ENCODE assay signal across 9 cellular contexts in the genomic region with DNA sequence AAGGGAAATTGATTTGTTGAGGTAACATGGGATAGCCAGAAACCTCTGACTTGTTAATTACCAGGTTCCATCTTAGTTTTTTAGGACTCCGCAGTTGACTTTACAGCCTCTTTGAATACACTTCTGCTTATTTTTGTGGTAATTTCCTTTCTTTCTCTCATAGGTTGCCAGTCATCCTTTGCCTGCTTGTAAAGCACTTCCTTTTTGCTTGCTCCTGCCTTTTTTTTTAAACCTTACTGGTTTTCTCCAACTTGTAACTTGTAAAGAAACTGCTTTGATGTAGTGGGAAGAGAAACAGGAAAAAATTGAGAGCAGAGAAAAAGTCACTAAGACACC. TPM values are rescaled to one million over a fixed set of nuclear protein-coding genes. Genes with fewer than 3 reads are reported as not detected.
DNase-seq lines count a peak whose midpoint lies in the region; ATAC-seq and TF ChIP-seq lines count a peak whose summit lies in the region.
"Had no signal": no experiment of that assay in that cellular context is flagged by ENCODE, and none has a peak within 500 bp of the region (broad histone marks: within the 10 kb centered on the region; RNA-seq: fewer than 3 reads in every experiment).

No MANE protein-coding gene starts in this region.

- H3K36me3 ChIP-seq in BJ (ENCODE audit: control insufficient read depth, insufficient read depth, low read length) (peaks cover 1% of the 10 kb centered on the region; the same call in 1 of the 2 replicates), HUES48 (ENCODE audit: control insufficient read depth, insufficient read depth, low read length) (peaks cover 41% of the 10 kb centered on the region), adipocyte (ENCODE audit: control insufficient read depth, insufficient read depth, low read length, severe bottlenecking) (peaks cover 20% of the 10 kb centered on the region), muscle layer of duodenum (ENCODE audit: control insufficient read depth in 1 of 2, insufficient read depth in 2 of 2, low read length in 2 of 2) (no peaks in the 10 kb centered on the region)

- no peak for TF ChIP-seq CTCF in BJ (IDR thresholded peaks at IDR 0.05; ENCODE audit: insufficient read depth, low read depth, low read length)

- H3K9ac ChIP-seq in HUES48 (ENCODE audit: low read depth, low read length) (no peak overlapping the region), adipocyte (ENCODE audit: low read length) (no peak overlapping the region)

- H3K27me3 ChIP-seq in BJ (ENCODE audit: control insufficient read depth, insufficient read depth, low read length) (no peaks in the 10 kb centered on the region), HUES48 (ENCODE audit: control insufficient read depth, insufficient read depth, low read length) (no peaks in the 10 kb centered on the region), adipocyte (replicated peaks; ENCODE audit: control insufficient read depth, insufficient read depth, low read length) (no peaks in the 10 kb centered on the region), muscle layer of duodenum (ENCODE audit: low read depth, low read length) (no peaks in the 10 kb centered on the region)

- POLR2A ChIA-PET in BJ (lab: Charles Lee), result no interaction called here

- CTCF ChIA-PET in BJ (lab: Yijun Ruan, JAX), result no interaction called here

- H3K27ac ChIP-seq in HUES48 (ENCODE audit: low read depth, low read length), result no peak overlapping the region
- peak overlapping the region; percentile 99 for H3K27ac ChIP-seq in muscle layer of duodenum (ENCODE audit: low read length)

- H3K9me3 ChIP-seq in HUES48 (ENCODE audit: control insufficient read depth, insufficient read depth, low read length), result peaks cover 19% of the 10 kb centered on the region
- H3K9me3 ChIP-seq in adipocyte (ENCODE audit: control insufficient read depth, low read length), result no peaks in the 10 kb centered on the region
- H3K9me3 ChIP-seq in muscle layer of duodenum (ENCODE audit: control insufficient read depth in 1 of 2, low read length in 2 of 2), result no peaks in the 10 kb centered on the region

- DNase-seq in BJ (ENCODE audit: low read depth) (no peak), adipocyte (ENCODE audit: low read depth) (no peak), NCI-H2029 treated with DMSO at 0.1 percent for 48 hours (lab: John Stamatoyannopoulos, UW) (no peak), OCI-M1 (lab: John Stamatoyannopoulos, UW) (no peak)
- DNase-seq: NCI-H748 treated with DMSO at 0.1 percent for 48 hours had no signal

- H3K4me3 ChIP-seq in BJ (ENCODE audit: low read depth, low read length), result peak overlapping the region; percentile 86
- peak overlapping the region; percentile 93; the same call in 1 of the 2 replicates for H3K4me3 ChIP-seq in HUES48 (ENCODE audit: low read depth, low read length)
- H3K4me3 ChIP-seq in adipocyte (ENCODE audit: low read length), result peak overlapping the region; percentile 94
- H3K4me3 ChIP-seq in muscle layer of duodenum (ENCODE audit: low read depth in 1 of 2, low read length in 2 of 2), result peak overlapping the region; percentile 80 to 85

- ATAC-seq in HG03565 (IDR thresholded peaks at IDR 0.05; ENCODE audit: unreplicated experiment) (no peak), GM18867 (IDR thresholded peaks at IDR 0.05; ENCODE audit: unreplicated experiment) (no peak)

- H3K4me1 ChIP-seq in HUES48 (ENCODE audit: control insufficient read depth, insufficient read depth, low read length), result 0 out of 2 replicates have a peak, but pooled peaks cover 13% of the 10 kb centered on the region
- H3K4me1 ChIP-seq in adipocyte (ENCODE audit: control insufficient read depth, insufficient read depth, low read length), result peaks cover 41% of the 10 kb centered on the region
- peaks cover 10 to 34% of the 10 kb centered on the region in 2 donors for H3K4me1 ChIP-seq in muscle layer of duodenum (ENCODE audit: control insufficient read depth in 1 of 2, insufficient read depth in 2 of 2, low read length in 2 of 2)

RNA-seq across cellular contexts. Expression of a gene that starts 2.6 kb away (rescaled TPM):
- polyA plus RNA-seq in BJ (2011; rRNA removed), result 474 and 622 TPM in 2 replicates
- 106 and 196 TPM in 2 replicates for polyA minus RNA-seq in BJ (2011; rRNA and poly(A)+ RNA removed)

RNA-seq across cellular contexts. Expression of a gene that starts 32.8 kb away (rescaled TPM):
- 11.9 and 21.1 TPM in 2 replicates for polyA plus RNA-seq in BJ (2011; rRNA removed)
- polyA minus RNA-seq in BJ (2011; rRNA and poly(A)+ RNA removed), result 7.9 and 10.7 TPM in 2 replicates
